In genomic region chr7:5633161-5634106, GRCh38 we compare ENCODE assay signal across 11 cellular contexts. TPM values are rescaled to one million over a fixed set of nuclear protein-coding genes. Genes with fewer than 3 reads are reported as not detected.
A peak's percentile ranks its signal among the peaks of the same experiment; 100 is the strongest.
DNase-seq lines count a peak whose midpoint lies in the region; ATAC-seq, FAIRE-seq and TF ChIP-seq lines count a peak whose summit lies in the region.
"Had no signal": no experiment of that assay in that cellular context is flagged by ENCODE, and none has a peak within 500 bp of the region (broad histone marks: within the 10 kb centered on the region; RNA-seq: fewer than 3 reads in every experiment).

No MANE protein-coding gene starts in this region.

- H3K4me1 Mint-ChIP-seq in endothelial cell (ENCODE audit: unreplicated experiment) = peaks cover 91% of the 10 kb centered on the region
- peaks cover 26 to 69% (median 57%) of the 10 kb centered on the region in 4 donors for H3K4me1 Mint-ChIP-seq in naive thymus-derived CD8-positive, alpha-beta T cell

- peak; percentile 69 for FAIRE-seq in urothelium cell line (lab: Jason Lieb, UNC)
- FAIRE-seq: GM12878 had no signal

- peak overlapping the region; percentile 80 for H3K4me3 Mint-ChIP-seq in endothelial cell (ENCODE audit: unreplicated experiment)
- no peak overlapping the region for H3K4me3 Mint-ChIP-seq in naive thymus-derived CD8-positive, alpha-beta T cell

- peaks cover 0 to 20% (median 10%) of the 10 kb centered on the region in 9 donors for H3K36me3 ChIP-seq in heart left ventricle

- H3K36me3 Mint-ChIP-seq in endothelial cell (ENCODE audit: low read depth, unreplicated experiment) = peaks cover 21% of the 10 kb centered on the region
- H3K36me3 Mint-ChIP-seq in naive thymus-derived CD8-positive, alpha-beta T cell = peaks cover 0 to 80% (median 7%) of the 10 kb centered on the region in 3 donors

- DNase-seq in heart left ventricle (peak in 1 of 5 donors; percentile 43), left ventricle myocardium superior (no peak), endothelial cell (ENCODE audit: low spot score) (no peak), urothelium cell line (ENCODE audit: low spot score) (no peak), COLO668 (lab: John Stamatoyannopoulos, UW; ENCODE audit: unreplicated experiment) (no peak)
- no peak for DNase-seq in naive thymus-derived CD8-positive, alpha-beta T cell
- DNase-seq: activated T-cell treated with anti-CD3 and anti-CD28 coated beads, Interleukin-2, amount 50 U/mL, for 48 hours had no signal

- POLR2A ChIA-PET in naive thymus-derived CD8-positive, alpha-beta T cell (lab: Charles Lee) = interaction anchor here (0.5 kb wide), 1 partner anchor 22 kb away, joined by 5 read pairs; no protein-coding TSS in a partner anchor

- peaks cover 5 to 75% (median 57%) of the 10 kb centered on the region in 12 donors for H3K4me1 ChIP-seq in heart left ventricle

- H3K27ac Mint-ChIP-seq in endothelial cell (ENCODE audit: unreplicated experiment) = peak overlapping the region; percentile 100
- peak overlapping the region in 7 of 10 donors; percentile 21 to 75 (median 63) for H3K27ac Mint-ChIP-seq in naive thymus-derived CD8-positive, alpha-beta T cell

- WGBS in heart left ventricle, 4 donors = 60 to 70% (median 66%) methylated on average over 22 of the region's 22 CpGs

- H3K9me3 ChIP-seq in heart left ventricle = no peaks in the 10 kb centered on the region
- H3K9me3 ChIP-seq: neutrophil had no signal

- H3K4me3 ChIP-seq in heart left ventricle = peak overlapping the region in 5 of 12 donors; percentile 2 to 30 (median 9)
- H3K4me3 ChIP-seq: GM12878 had no signal

- TF ChIP-seq POLR2A in heart left ventricle (IDR thresholded peaks at IDR 0.05) = no peak

- H3K27ac ChIP-seq in heart left ventricle = peak overlapping the region in 11 of 12 donors; percentile 36 to 79 (median 58)
- H3K27ac ChIP-seq: neutrophil had no signal

- no peaks in the 10 kb centered on the region for H3K9me3 Mint-ChIP-seq in endothelial cell (ENCODE audit: unreplicated experiment)
- H3K9me3 Mint-ChIP-seq in naive thymus-derived CD8-positive, alpha-beta T cell = no peaks in the 10 kb centered on the region

- no peaks in the 10 kb centered on the region for H3K27me3 ChIP-seq in heart left ventricle
- H3K27me3 ChIP-seq: neutrophil had no signal

- H3K27me3 Mint-ChIP-seq in endothelial cell (ENCODE audit: unreplicated experiment) = peaks cover 13% of the 10 kb centered on the region
- no peaks in the 10 kb centered on the region for H3K27me3 Mint-ChIP-seq in naive thymus-derived CD8-positive, alpha-beta T cell

- TF ChIP-seq CTCF in heart left ventricle (IDR thresholded peaks at IDR 0.05) = no peak
- no peak for TF ChIP-seq CTCF in endothelial cell (IDR thresholded peaks at IDR 0.05; ENCODE audit: unreplicated experiment)

- peak in 1 of 4 donors; percentile 1 for ATAC-seq in heart left ventricle
- no peak for ATAC-seq in left ventricle myocardium superior
- ATAC-seq in naive thymus-derived CD8-positive, alpha-beta T cell = no peak
- ATAC-seq in HG02938 (IDR thresholded peaks at IDR 0.05; ENCODE audit: unreplicated experiment) = no peak
- no peak for ATAC-seq in GM19035 (IDR thresholded peaks at IDR 0.05; ENCODE audit: unreplicated experiment)
- ATAC-seq: GM12878 had no signal

- intact Hi-C loops in heart left ventricle (cut with DNase I) (loop anchor here in 1 of 10 donors (5.0 kb wide), 1 partner anchor 36 kb away; no protein-coding TSS in a partner anchor), left ventricle myocardium superior (cut with micrococcal nuclease) (no loop called here)

RNA-seq across cellular contexts. Expression of gene FSCN1, which starts 40.8 kb away (rescaled TPM):
- total RNA-seq in heart left ventricle (10 to 100 TPM in 7 of 9 donors, 1 to 10 TPM in 2; 8.0 to 74.6 (median 19.8) TPM), left ventricle myocardium superior (11.5 TPM), endothelial cell (ENCODE audit: unreplicated experiment) (1,785 TPM)
- 10 to 100 TPM in 1 of 2 donors, 1 to 10 TPM in 1; 5.7 to 26.0 TPM for polyA plus RNA-seq in heart left ventricle
- total RNA-seq in naive thymus-derived CD8-positive, alpha-beta T cell = 1 to 10 TPM; 1.3 to 1.7 TPM
- under 1 TPM in 1 of 3 donors, not detected in 2; 0.08 TPM for polyA plus RNA-seq in naive thymus-derived CD8-positive, alpha-beta T cell

Comparison
In these comparisons a context has a peak if more than half of its experiments do, and no peak if none do; other contexts are left out.
1. RNA of gene FSCN1, which starts 40.8 kb away (total RNA-seq): 1,785 TPM in endothelial cell (single experiment); 8.0 to 74.6 TPM in heart left ventricle, 11.5 TPM in left ventricle myocardium superior (single experiment) and 1.3 to 1.7 TPM in naive thymus-derived CD8-positive, alpha-beta T cell; every median in the first group is over 10 times any median in the second.